24 cellular contexts compared by ENCODE assay signal in genomic region chr11:43837879-43838278, GRCh38. TPM values are rescaled to one million over a fixed set of nuclear protein-coding genes. Genes with fewer than 3 reads are reported as not detected.
A peak's percentile ranks its signal among the peaks of the same experiment; 100 is the strongest.
DNase-seq lines count a peak whose midpoint lies in the region; ATAC-seq, FAIRE-seq and TF ChIP-seq lines count a peak whose summit lies in the region.
"Had no signal": no experiment of that assay in that cellular context is flagged by ENCODE, and none has a peak within 500 bp of the region (broad histone marks: within the 10 kb centered on the region; RNA-seq: fewer than 3 reads in every experiment).

No MANE protein-coding gene starts in this region.

- no peak overlapping the region for H3K4me3 ChIP-seq in astrocyte (ENCODE audit: insufficient read depth, low read depth, low read length)
- H3K4me3 ChIP-seq: cardiac muscle cell, prostate gland, tibial nerve had no signal

- no peak overlapping the region for H3K4me2 ChIP-seq in astrocyte (ENCODE audit: low read length)
- H3K4me2 ChIP-seq: KMS-11 had no signal

- peak; percentile 8 for DNase-seq in GM20000 (ENCODE audit: low spot score)
- DNase-seq in astrocyte (ENCODE audit: low read depth), result no peak
- DNase-seq in myocyte (ENCODE audit: low read depth), result peak; percentile 61
- DNase-seq in stimulated activated naive CD8-positive, alpha-beta T cell treated with anti-CD3 and anti-CD28 coated beads, Interleukin-15, amount 100 ng/mL, for 72 hours, result no peak
- DNase-seq in H4 (ENCODE audit: low spot score), result no peak
- DNase-seq: activated CD4-positive, alpha-beta T cell treated with anti-CD3 and anti-CD28 coated beads for 1 hour; activated naive CD4-positive, alpha-beta T cell treated with anti-CD3 and anti-CD28 coated beads, Interleukin-2, amount 50 U/mL, for 16 hours; activated T-cell treated with anti-CD3 and anti-CD28 coated beads, Interleukin-2, amount 50 U/mL, for 72 hours; hypothalamus; islet precursor cell; NCI-H1694; NCI-H2171 treated with DMSO at 0.1 percent for 48 hours; NCI-H526; stimulated activated CD4-positive, alpha-beta T cell treated with anti-CD3 and anti-CD28 coated beads, Interleukin-4, amount 100 ng/mL, for 4 hours had no signal

- H3K79me2 ChIP-seq in astrocyte (ENCODE audit: insufficient read depth, low read length), result no peaks in the 10 kb centered on the region

- H3K27ac Mint-ChIP-seq in astrocyte (ENCODE audit: unreplicated experiment), result peak overlapping the region; percentile 36
- H3K27ac Mint-ChIP-seq in stimulated activated naive CD8-positive, alpha-beta T cell treated with anti-CD3 and anti-CD28 coated beads, Interleukin-15, amount 100 ng/mL, for 72 hours, result no peak overlapping the region
- H3K27ac Mint-ChIP-seq: activated T-cell treated with anti-CD3 and anti-CD28 coated beads, Interleukin-2, amount 50 U/mL, for 72 hours; stimulated activated naive CD8-positive, alpha-beta T cell treated with anti-CD3 and anti-CD28 coated beads, Interleukin-15, Interleukin-2, amounts not matched to agents 100 ng/mL and 50 ng/mL, for 24 hours had no signal

- no peaks in the 10 kb centered on the region for H3K9me3 ChIP-seq in astrocyte (ENCODE audit: insufficient read depth, low read depth, low read length)
- H3K9me3 ChIP-seq: neutrophil, prostate gland, tibial nerve had no signal

- peak overlapping the region; percentile 42 for H3K4me3 Mint-ChIP-seq in astrocyte (ENCODE audit: unreplicated experiment)
- no peak overlapping the region for H3K4me3 Mint-ChIP-seq in stimulated activated naive CD8-positive, alpha-beta T cell treated with anti-CD3 and anti-CD28 coated beads, Interleukin-15, amount 100 ng/mL, for 72 hours
- H3K4me3 Mint-ChIP-seq: activated T-cell treated with anti-CD3 and anti-CD28 coated beads, Interleukin-2, amount 50 U/mL, for 72 hours; stimulated activated naive CD8-positive, alpha-beta T cell treated with anti-CD3 and anti-CD28 coated beads, Interleukin-15, Interleukin-2, amounts not matched to agents 100 ng/mL and 50 ng/mL, for 24 hours had no signal

- FAIRE-seq in astrocyte (lab: Jason Lieb, UNC), result no peak
- FAIRE-seq: G401.6 had no signal

- peak; percentile 53 for ATAC-seq in HG02885 (IDR thresholded peaks at IDR 0.05; ENCODE audit: poor library complexity, unreplicated experiment)
- no peak for ATAC-seq in stimulated activated naive CD8-positive, alpha-beta T cell treated with anti-CD3 and anti-CD28 coated beads, Interleukin-15, amount 100 ng/mL, for 72 hours
- no peak for ATAC-seq in activated CD4-positive, CD25-positive, alpha-beta regulatory T cell treated with anti-CD3 and anti-CD28 coated beads, Interleukin-2, amount 50 U/mL, for 24 hours

- H3K9ac ChIP-seq in astrocyte (ENCODE audit: low read length), result no peak overlapping the region
- H3K9ac ChIP-seq: KMS-11 had no signal

- H3K27me3 Mint-ChIP-seq in astrocyte (ENCODE audit: low read depth, unreplicated experiment), result no peaks in the 10 kb centered on the region
- no peaks in the 10 kb centered on the region for H3K27me3 Mint-ChIP-seq in stimulated activated naive CD8-positive, alpha-beta T cell treated with anti-CD3 and anti-CD28 coated beads, Interleukin-15, amount 100 ng/mL, for 72 hours
- H3K27me3 Mint-ChIP-seq: stimulated activated naive CD8-positive, alpha-beta T cell treated with anti-CD3 and anti-CD28 coated beads, Interleukin-15, Interleukin-2, amounts not matched to agents 100 ng/mL and 50 ng/mL, for 24 hours had no signal

- H3K27me3 ChIP-seq in astrocyte (ENCODE audit: insufficient read depth, low read length), result no peaks in the 10 kb centered on the region
- H3K27me3 ChIP-seq: cardiac muscle cell, neutrophil, tibial nerve had no signal

- TF ChIP-seq CTCF in GM20000 (IDR thresholded peaks at IDR 0.05; ENCODE audit: extremely low read depth, missing control alignments) (no peak), astrocyte (IDR thresholded peaks at IDR 0.05; ENCODE audit: insufficient read depth, low read depth, low read length) (no peak)

- no peaks in the 10 kb centered on the region for H4K20me1 ChIP-seq in astrocyte (ENCODE audit: insufficient read depth, low read length)

- H3K4me1 Mint-ChIP-seq in astrocyte (ENCODE audit: low read depth, unreplicated experiment), result peaks cover 26% of the 10 kb centered on the region
- H3K4me1 Mint-ChIP-seq in stimulated activated naive CD8-positive, alpha-beta T cell treated with anti-CD3 and anti-CD28 coated beads, Interleukin-15, amount 100 ng/mL, for 72 hours, result no peaks in the 10 kb centered on the region

- no peak overlapping the region for H2AFZ ChIP-seq in astrocyte (ENCODE audit: low read depth, low read length)

- H3K36me3 Mint-ChIP-seq in astrocyte (ENCODE audit: low read depth, unreplicated experiment), result peaks cover 13% of the 10 kb centered on the region

- no peaks in the 10 kb centered on the region for H3K9me3 Mint-ChIP-seq in astrocyte (ENCODE audit: unreplicated experiment)
- no peaks in the 10 kb centered on the region for H3K9me3 Mint-ChIP-seq in stimulated activated naive CD8-positive, alpha-beta T cell treated with anti-CD3 and anti-CD28 coated beads, Interleukin-15, amount 100 ng/mL, for 72 hours
- H3K9me3 Mint-ChIP-seq: activated T-cell treated with anti-CD3 and anti-CD28 coated beads, Interleukin-2, amount 50 U/mL, for 72 hours; stimulated activated naive CD8-positive, alpha-beta T cell treated with anti-CD3 and anti-CD28 coated beads, Interleukin-15, Interleukin-2, amounts not matched to agents 100 ng/mL and 50 ng/mL, for 24 hours had no signal

- no peak overlapping the region for H3K27ac ChIP-seq in astrocyte (ENCODE audit: low read depth, low read length)
- H3K27ac ChIP-seq: cardiac muscle cell, epithelial cell of prostate, KMS-11, neutrophil, prostate gland, tibial nerve had no signal

- peaks cover 3% of the 10 kb centered on the region for H3K4me1 ChIP-seq in astrocyte (ENCODE audit: insufficient read depth, low read length)
- H3K4me1 ChIP-seq: prostate gland had no signal

- no peaks in the 10 kb centered on the region for H3K36me3 ChIP-seq in astrocyte (ENCODE audit: insufficient read depth, low read length)
- H3K36me3 ChIP-seq: prostate gland had no signal

RNA-seq across cellular contexts. Expression of gene ALKBH3, which starts 42.8 kb away (rescaled TPM):
- total RNA-seq in astrocyte (24.8 and 30.5 TPM in 2 replicates), myocyte (15.0 and 28.3 TPM in 2 replicates)
- 25.4 TPM for polyA plus RNA-seq in myocyte (2012)
- total RNA-seq in H4 (2014; rRNA removed; shearing (Covaris generic)), result 71.9 and 76.8 TPM in 2 replicates

Comparison
In these comparisons a context has a peak if more than half of its experiments do, and no peak if none do; other contexts are left out.
1. DNase-seq: peak in GM20000 (single experiment) and myocyte (single experiment); none in astrocyte (single experiment), stimulated activated naive CD8-positive, alpha-beta T cell treated with anti-CD3 and anti-CD28 coated beads, Interleukin-15, amount 100 ng/mL, for 72 hours (0 of 2) and H4 (single experiment).